Comparison of ENCODE assay signal across 36 cellular contexts in the genomic region with DNA sequence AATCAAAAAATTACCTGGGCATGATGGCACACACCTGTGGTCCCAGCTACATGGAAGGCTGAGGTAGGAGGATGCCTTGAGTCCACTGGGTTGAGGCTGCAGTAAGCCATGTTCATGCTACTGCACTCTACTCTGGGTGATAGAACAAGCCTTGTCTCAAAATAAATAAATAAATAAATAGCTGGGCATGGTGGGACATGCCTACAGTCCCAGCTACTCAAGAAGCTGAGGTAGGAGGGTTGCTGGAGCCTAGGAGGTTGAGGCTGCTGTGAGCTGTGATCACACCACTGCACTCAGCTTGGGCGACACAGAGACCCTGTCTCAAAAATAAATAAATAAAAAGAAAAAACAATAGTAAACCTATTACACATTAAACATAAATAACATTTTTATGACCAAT. TPM values are rescaled to one million over a fixed set of nuclear protein-coding genes. Genes with fewer than 3 reads are reported as not detected.
"Had no signal": no experiment of that assay in that cellular context is flagged by ENCODE, and none has a peak within 500 bp of the region (broad histone marks: within the 10 kb centered on the region; RNA-seq: fewer than 3 reads in every experiment).

No MANE protein-coding gene starts in this region.

- H3K9me3 Mint-ChIP-seq: activated B cell treated with CpG ODN at 0.5 μM for 24 hours; activated CD8-positive, alpha-beta T cell treated with anti-CD3 and anti-CD28 coated beads for 36 hours; activated naive CD4-positive, alpha-beta T cell treated with anti-CD3 and anti-CD28 coated beads, Interleukin-2, amount 50 U/mL, for 24 hours; activated naive CD8-positive, alpha-beta T cell treated with anti-CD3 and anti-CD28 coated beads for 36 hours; activated naive CD8-positive, alpha-beta T cell treated with anti-CD3 and anti-CD28 coated beads, Interleukin-2, amount 50 U/mL, for 24 hours; activated T-cell treated with anti-CD3 and anti-CD28 coated beads, Interleukin-2, amount 50 U/mL, for 4 hours; activated T-helper 17 cell treated with anti-CD3 and anti-CD28 coated beads, Interleukin-2, amount 50 U/mL, for 72 hours; T-helper 2 cell treated with Interferon-gamma antibody and Interleukin-4, amounts not matched to agents 5 μg/mL and 100 μg/mL, for 36 hours had no signal

- H3K4me3 Mint-ChIP-seq: activated CD8-positive, alpha-beta T cell treated with anti-CD3 and anti-CD28 coated beads for 36 hours; activated naive CD8-positive, alpha-beta T cell treated with anti-CD3 and anti-CD28 coated beads, Interleukin-2, amount 50 U/mL, for 24 hours; activated T-helper 17 cell treated with anti-CD3 and anti-CD28 coated beads, Interleukin-2, amount 50 U/mL, for 72 hours; T-helper 17 cell; T-helper 2 cell treated with Interferon-gamma antibody and Interleukin-4, amounts not matched to agents 5 μg/mL and 100 μg/mL, for 36 hours had no signal

- FAIRE-seq: endometrium, endothelial cell of umbilical vein had no signal

- H3K9me3 ChIP-seq: adrenal gland, body of pancreas, colonic mucosa, esophagus muscularis mucosa, gastrocnemius medialis, heart left ventricle had no signal

- DNase-seq: activated B cell treated with CpG ODN at 0.5 μM for 24 hours; activated CD4-positive, alpha-beta T cell treated with anti-CD3 and anti-CD28 coated beads for 48 hours; activated CD4-positive, alpha-beta T cell treated with anti-CD3 and anti-CD28 coated beads, Interleukin-2, amount 50 U/mL, for 1 hour; activated CD4-positive, alpha-beta T cell treated with anti-CD3 and anti-CD28 coated beads, Interleukin-2, amount 50 U/mL, for 48 hours; activated CD8-positive, alpha-beta memory T cell treated with anti-CD3 and anti-CD28 coated beads for 24 hours; activated CD8-positive, alpha-beta T cell treated with anti-CD3 and anti-CD28 coated beads for 36 hours; activated effector memory CD4-positive, alpha-beta T cell treated with Interleukin-2 at 50 U/mL for 16 hours; activated gamma-delta T cell treated with Interleukin-2 at 50 U/mL for 16 hours; activated naive CD4-positive, alpha-beta T cell treated with Interleukin-2 at 50 U/mL for 16 hours; activated naive CD8-positive, alpha-beta T cell treated with anti-CD3 and anti-CD28 coated beads for 36 hours; activated naive CD8-positive, alpha-beta T cell treated with anti-CD3 and anti-CD28 coated beads, Interleukin-2, amount 50 U/mL, for 24 hours; activated T-cell treated with anti-CD3 and anti-CD28 coated beads, Interleukin-2, amount 50 U/mL, for 4 hours; adrenal gland; amygdala; aorta; body of pancreas; central memory CD4-positive, alpha-beta T cell; cerebellar nuclear complex; colonic mucosa; effector CD8-positive, alpha-beta T cell; erythroblast; gastrocnemius medialis; glutamatergic neuron; heart left ventricle; T-helper 17 cell; T1000; WERI-Rb-1 had no signal

- H3K4me3 ChIP-seq: adrenal gland, body of pancreas, cardiac muscle cell, colonic mucosa, esophagus muscularis mucosa, gastrocnemius medialis, heart left ventricle had no signal

- H3K27ac ChIP-seq: adrenal gland, body of pancreas, cardiac muscle cell, colonic mucosa, esophagus muscularis mucosa, foreskin keratinocyte, gastrocnemius medialis, heart left ventricle, WERI-Rb-1 had no signal

- H3K36me3 Mint-ChIP-seq: activated naive CD4-positive, alpha-beta T cell treated with anti-CD3 and anti-CD28 coated beads, Interleukin-2, amount 50 U/mL, for 24 hours had no signal

- H3K27me3 ChIP-seq: adrenal gland, body of pancreas, colonic mucosa, esophagus muscularis mucosa, foreskin keratinocyte, heart left ventricle had no signal

- ATAC-seq: activated CD4-positive, CD25-positive, alpha-beta regulatory T cell treated with anti-CD3 and anti-CD28 coated beads, Interleukin-2, amount 50 U/mL, for 24 hours; activated CD8-positive, alpha-beta T cell treated with anti-CD3 and anti-CD28 coated beads for 36 hours; activated naive CD8-positive, alpha-beta T cell treated with anti-CD3 and anti-CD28 coated beads, Interleukin-2, amount 50 U/mL, for 24 hours; activated T-cell treated with anti-CD3 and anti-CD28 coated beads, Interleukin-2, amount 50 U/mL, for 4 hours; activated T-helper 17 cell treated with anti-CD3 and anti-CD28 coated beads, Interleukin-2, amount 50 U/mL, for 72 hours; body of pancreas; foreskin keratinocyte; gastrocnemius medialis; heart left ventricle; T-helper 17 cell had no signal

- H3K36me3 ChIP-seq: adrenal gland, cardiac muscle cell, colonic mucosa, esophagus muscularis mucosa, gastrocnemius medialis, heart left ventricle, WERI-Rb-1 had no signal

- H3K27me3 Mint-ChIP-seq: activated B cell treated with CpG ODN at 0.5 μM for 24 hours; activated T-helper 17 cell treated with anti-CD3 and anti-CD28 coated beads, Interleukin-2, amount 50 U/mL, for 72 hours; T-helper 17 cell had no signal

- H3K27ac Mint-ChIP-seq: activated CD8-positive, alpha-beta T cell treated with anti-CD3 and anti-CD28 coated beads for 36 hours; activated naive CD4-positive, alpha-beta T cell treated with anti-CD3 and anti-CD28 coated beads, Interleukin-2, amount 50 U/mL, for 24 hours; activated naive CD8-positive, alpha-beta T cell treated with anti-CD3 and anti-CD28 coated beads for 36 hours; activated naive CD8-positive, alpha-beta T cell treated with anti-CD3 and anti-CD28 coated beads, Interleukin-2, amount 50 U/mL, for 24 hours; activated T-helper 17 cell treated with anti-CD3 and anti-CD28 coated beads, Interleukin-2, amount 50 U/mL, for 72 hours; T-helper 17 cell; T-helper 2 cell treated with Interferon-gamma antibody and Interleukin-4, amounts not matched to agents 5 μg/mL and 100 μg/mL, for 36 hours had no signal

RNA-seq across cellular contexts. Expression of gene AP1S3, which starts 3.0 kb away (rescaled TPM):
- total RNA-seq: cardiac muscle cell had no signal
